31 cellular contexts compared by ENCODE assay signal in genomic region chr3:127151992-127152391, GRCh38. TPM values are rescaled to one million over a fixed set of nuclear protein-coding genes. Genes with fewer than 3 reads are reported as not detected.
DNase-seq lines count a peak whose midpoint lies in the region; ATAC-seq, FAIRE-seq and TF ChIP-seq lines count a peak whose summit lies in the region.
"Had no signal": no experiment of that assay in that cellular context is flagged by ENCODE, and none has a peak within 500 bp of the region (broad histone marks: within the 10 kb centered on the region; RNA-seq: fewer than 3 reads in every experiment).

No MANE protein-coding gene starts in this region.

- H3K36me3 ChIP-seq in ACC112 (ENCODE audit: insufficient read depth, low read length) (no peaks in the 10 kb centered on the region), astrocyte (ENCODE audit: insufficient read depth, low read length) (no peaks in the 10 kb centered on the region), left lung (no peaks in the 10 kb centered on the region), prostate gland (no peaks in the 10 kb centered on the region), esophagus squamous epithelium (no peaks in the 10 kb centered on the region)
- H3K36me3 ChIP-seq: BLaER1, colonic mucosa, thoracic aorta, vagina had no signal

- H3K27ac ChIP-seq in ACC112 (ENCODE audit: low read depth, low read length) (peak overlapping the region; percentile 12; the same call in 1 of the 2 replicates), astrocyte (ENCODE audit: low read depth, low read length) (no peak overlapping the region), left lung (no peak overlapping the region), prostate gland (no peak overlapping the region), esophagus squamous epithelium (no peak overlapping the region)
- H3K27ac ChIP-seq: BLaER1, colonic mucosa, thoracic aorta, vagina had no signal

- peak; percentile 3 for DNase-seq in GM04504 (ENCODE audit: low read depth)
- peak; percentile 68 for DNase-seq in astrocyte (ENCODE audit: low read depth)
- peak in 1 of 2 donors; percentile 4 for DNase-seq in left lung
- DNase-seq in posterior cingulate gyrus: no peak
- no peak for DNase-seq in prostate gland (ENCODE audit: low spot score)
- no peak for DNase-seq in esophagus squamous epithelium (lab: John Stamatoyannopoulos, UW)
- DNase-seq in GM10266 (ENCODE audit: extremely low spot score): no peak
- DNase-seq: ACHN; activated CD4-positive, alpha-beta T cell treated with anti-CD3 and anti-CD28 coated beads, Interleukin-2, amount 10 ng/mL, durations not matched to agents 7 days and 5 days; activated naive CD4-positive, alpha-beta T cell treated with anti-CD3 and anti-CD28 coated beads, Interleukin-2, amount 50 U/mL, for 16 hours; amniotic stem cell; colonic mucosa; DND-41; effector memory CD4-positive, alpha-beta T cell; erythroblast; hypothalamus; immature natural killer cell; Kasumi-1; mesendoderm; NCI-H1048; SIG-M5; stimulated activated CD4-positive, alpha-beta T cell treated with anti-CD3 and anti-CD28 coated beads, Interleukin-15, amount 100 ng/mL, for 24 hours; stimulated activated naive CD4-positive, alpha-beta T cell treated with Interleukin-2 at 50 U/mL for 16 hours had no signal

- H3K27me3 ChIP-seq in ACC112 (ENCODE audit: insufficient read depth, low read length) (peaks cover 16% of the 10 kb centered on the region), astrocyte (ENCODE audit: insufficient read depth, low read length) (no peaks in the 10 kb centered on the region), left lung (peaks cover 0 to 7% of the 10 kb centered on the region in 2 donors), prostate gland (replicated peaks; ENCODE audit: insufficient read depth) (peaks cover 9% of the 10 kb centered on the region), esophagus squamous epithelium (peaks cover 0 to 30% (median 0%) of the 10 kb centered on the region in 4 donors)
- H3K27me3 ChIP-seq: BLaER1, colonic mucosa, vagina had no signal

- H4K20me1 ChIP-seq in astrocyte (ENCODE audit: insufficient read depth, low read length): no peaks in the 10 kb centered on the region
- H4K20me1 ChIP-seq: BLaER1 had no signal

- no peak overlapping the region for H2AFZ ChIP-seq in ACC112 (ENCODE audit: low read length, unreplicated experiment)
- H2AFZ ChIP-seq in astrocyte (ENCODE audit: low read depth, low read length): no peak overlapping the region

- no peaks in the 10 kb centered on the region for H3K36me3 Mint-ChIP-seq in astrocyte (ENCODE audit: low read depth, unreplicated experiment)
- H3K36me3 Mint-ChIP-seq: immature natural killer cell had no signal

- H3K4me1 Mint-ChIP-seq in astrocyte (ENCODE audit: low read depth, unreplicated experiment): peaks cover 5% of the 10 kb centered on the region
- H3K4me1 Mint-ChIP-seq: activated CD4-positive, alpha-beta T cell treated with anti-CD3 and anti-CD28 coated beads, Interleukin-2, amount 10 ng/mL, durations not matched to agents 7 days and 5 days; immature natural killer cell had no signal

- no peak overlapping the region for H3K27ac Mint-ChIP-seq in astrocyte (ENCODE audit: unreplicated experiment)
- H3K27ac Mint-ChIP-seq: activated CD4-positive, alpha-beta T cell treated with anti-CD3 and anti-CD28 coated beads, Interleukin-2, amount 10 ng/mL, durations not matched to agents 7 days and 5 days; immature natural killer cell; progenitor cell of endocrine pancreas had no signal

- H3K4me3 ChIP-seq in ACC112 (ENCODE audit: low read depth, low read length): no peak overlapping the region
- no peak overlapping the region for H3K4me3 ChIP-seq in astrocyte (ENCODE audit: insufficient read depth, low read depth, low read length)
- H3K4me3 ChIP-seq in left lung: no peak overlapping the region
- no peak overlapping the region for H3K4me3 ChIP-seq in prostate gland
- H3K4me3 ChIP-seq in esophagus squamous epithelium: no peak overlapping the region
- H3K4me3 ChIP-seq: BLaER1, colonic mucosa, thoracic aorta, vagina had no signal

- no peak for FAIRE-seq in astrocyte (lab: Jason Lieb, UNC)
- FAIRE-seq: GM12892, HepG2 had no signal

- H3K9me3 ChIP-seq in astrocyte (ENCODE audit: insufficient read depth, low read depth, low read length): no peaks in the 10 kb centered on the region
- H3K9me3 ChIP-seq in left lung: no peaks in the 10 kb centered on the region
- H3K9me3 ChIP-seq in prostate gland: no peaks in the 10 kb centered on the region
- no peaks in the 10 kb centered on the region for H3K9me3 ChIP-seq in esophagus squamous epithelium
- H3K9me3 ChIP-seq: BLaER1, colonic mucosa, thoracic aorta, vagina had no signal

- no peak overlapping the region for H3K4me3 Mint-ChIP-seq in astrocyte (ENCODE audit: unreplicated experiment)
- H3K4me3 Mint-ChIP-seq: activated CD4-positive, alpha-beta T cell treated with anti-CD3 and anti-CD28 coated beads, Interleukin-2, amount 10 ng/mL, durations not matched to agents 7 days and 5 days; immature natural killer cell had no signal

- H3K9ac ChIP-seq in astrocyte (ENCODE audit: low read length): no peak overlapping the region
- H3K9ac ChIP-seq: BLaER1 had no signal

- peak; percentile 31 for ATAC-seq in left lung
- ATAC-seq: HepG2, left lobe of liver had no signal

- H3K9me3 Mint-ChIP-seq in astrocyte (ENCODE audit: unreplicated experiment): peaks cover 3% of the 10 kb centered on the region
- H3K9me3 Mint-ChIP-seq: activated CD4-positive, alpha-beta T cell treated with anti-CD3 and anti-CD28 coated beads, Interleukin-2, amount 10 ng/mL, durations not matched to agents 7 days and 5 days; immature natural killer cell had no signal

- H3K79me2 ChIP-seq in ACC112 (ENCODE audit: control insufficient read depth, insufficient read depth, low read length, unreplicated experiment) (no peaks in the 10 kb centered on the region), astrocyte (ENCODE audit: insufficient read depth, low read length) (no peaks in the 10 kb centered on the region)

- no peak overlapping the region for H3K4me2 ChIP-seq in astrocyte (ENCODE audit: low read length)
- H3K4me2 ChIP-seq: BLaER1 had no signal

- H3K27me3 Mint-ChIP-seq in astrocyte (ENCODE audit: low read depth, unreplicated experiment): peaks cover 18% of the 10 kb centered on the region
- H3K27me3 Mint-ChIP-seq: activated CD4-positive, alpha-beta T cell treated with anti-CD3 and anti-CD28 coated beads, Interleukin-2, amount 10 ng/mL, durations not matched to agents 7 days and 5 days had no signal

- intact Hi-C loops in left lung (cut with DNase I) (no loop called here), posterior cingulate gyrus (cut with DNase I) (no loop called here), prostate gland (cut with DNase I) (no loop called here), esophagus squamous epithelium (cut with DNase I) (no loop called here)

- no peak for TF ChIP-seq POLR2A in prostate gland (IDR thresholded peaks at IDR 0.05)
- TF ChIP-seq POLR2A in esophagus squamous epithelium (IDR thresholded peaks at IDR 0.05): no peak

- TF ChIP-seq CTCF in astrocyte (IDR thresholded peaks at IDR 0.05; ENCODE audit: insufficient read depth, low read depth, low read length) (no peak), left lung (IDR thresholded peaks at IDR 0.05) (no peak), prostate gland (IDR thresholded peaks at IDR 0.05) (no peak), esophagus squamous epithelium (IDR thresholded peaks at IDR 0.05) (no peak), GM10266 (IDR thresholded peaks at IDR 0.05; ENCODE audit: control insufficient read depth, insufficient read depth, low read depth, missing control alignments) (no peak)

- peaks cover 12% of the 10 kb centered on the region for H3K4me1 ChIP-seq in ACC112 (ENCODE audit: control insufficient read depth, insufficient read depth, low read length, unreplicated experiment)
- no peaks in the 10 kb centered on the region for H3K4me1 ChIP-seq in astrocyte (ENCODE audit: insufficient read depth, low read length)
- H3K4me1 ChIP-seq in left lung: no peaks in the 10 kb centered on the region
- no peaks in the 10 kb centered on the region for H3K4me1 ChIP-seq in prostate gland (replicated peaks)
- H3K4me1 ChIP-seq in esophagus squamous epithelium: no peaks in the 10 kb centered on the region
- H3K4me1 ChIP-seq: BLaER1, colonic mucosa, vagina had no signal

- 67% methylated on average over 1 of the region's 1 CpG for WGBS in prostate gland
- 45 to 80% methylated on average over 1 of the region's 1 CpG for WGBS in esophagus squamous epithelium, 2 donors

RNA-seq across cellular contexts. Expression of gene PRR23E, which starts 40.9 kb away (rescaled TPM):
- total RNA-seq in astrocyte (not detected in 2 replicates), left lung (not detected), prostate gland (not detected), esophagus squamous epithelium (not detected)
- total RNA-seq: activated CD4-positive, alpha-beta T cell treated with anti-CD3 and anti-CD28 coated beads, Interleukin-2, amount 10 ng/mL, durations not matched to agents 7 days and 5 days; colonic mucosa; HepG2; left lobe of liver; progenitor cell of endocrine pancreas; thoracic aorta; vagina had no signal

Comparison
In these comparisons a context has a peak if more than half of its experiments do, and no peak if none do; other contexts are left out.
1. DNase-seq: peak in GM04504 (single experiment) and astrocyte (single experiment); none in posterior cingulate gyrus (0 of 10), prostate gland (single experiment), esophagus squamous epithelium (single experiment) and GM10266 (single experiment).